Comparison of ENCODE assay signal across 10 cellular contexts in genomic region chr3:50503947-50504346, GRCh38. TPM values are rescaled to one million over a fixed set of nuclear protein-coding genes. Genes with fewer than 3 reads are reported as not detected.
DNase-seq lines count a peak whose midpoint lies in the region; ATAC-seq, FAIRE-seq and TF ChIP-seq lines count a peak whose summit lies in the region.
"Had no signal": no experiment of that assay in that cellular context is flagged by ENCODE, and none has a peak within 500 bp of the region (broad histone marks: within the 10 kb centered on the region; RNA-seq: fewer than 3 reads in every experiment).

No MANE protein-coding gene starts in this region.

- no peak overlapping the region for H3K27ac Mint-ChIP-seq in endodermal cell
- no peak overlapping the region for H3K27ac Mint-ChIP-seq in neural crest cell (ENCODE audit: unreplicated experiment)
- H3K27ac Mint-ChIP-seq: activated naive CD4-positive, alpha-beta T cell treated with anti-CD3 and anti-CD28 coated beads, Interleukin-2, amount 50 U/mL, for 72 hours had no signal

- H3K27me3 Mint-ChIP-seq in endodermal cell (ENCODE audit: insufficient read depth) (peaks cover 43% of the 10 kb centered on the region), neural crest cell (ENCODE audit: low read depth) (peaks cover 43% of the 10 kb centered on the region)

- H3K27me3 ChIP-seq in heart left ventricle, result peaks cover 0 to 23% (median 2%) of the 10 kb centered on the region in 9 donors
- peaks cover 27% of the 10 kb centered on the region for H3K27me3 ChIP-seq in endodermal cell (ENCODE audit: control insufficient read depth, insufficient read depth, low read length, poor library complexity, severe bottlenecking)
- no peaks in the 10 kb centered on the region for H3K27me3 ChIP-seq in vagina

- H3K9me3 Mint-ChIP-seq in endodermal cell (no peaks in the 10 kb centered on the region), neural crest cell (no peaks in the 10 kb centered on the region)
- H3K9me3 Mint-ChIP-seq: activated naive CD4-positive, alpha-beta T cell treated with anti-CD3 and anti-CD28 coated beads, Interleukin-2, amount 50 U/mL, for 72 hours had no signal

- ATAC-seq in heart left ventricle, result peak in 2 of 4 donors; percentile 16 to 21

- H3K9ac ChIP-seq in endodermal cell (ENCODE audit: extremely low read depth, low read length, poor library complexity, severe bottlenecking), result no peak overlapping the region

- peaks cover 0 to 17% (median 7%) of the 10 kb centered on the region in 12 donors for H3K4me1 ChIP-seq in heart left ventricle
- no peaks in the 10 kb centered on the region for H3K4me1 ChIP-seq in endodermal cell (ENCODE audit: control insufficient read depth, insufficient read depth, low read length)
- H3K4me1 ChIP-seq in vagina, result peaks cover 12% of the 10 kb centered on the region

- H3K4me3 Mint-ChIP-seq in endodermal cell (peak overlapping the region; percentile 61), neural crest cell (peak overlapping the region; percentile 75)

- H3K36me3 ChIP-seq in heart left ventricle, result no peaks in the 10 kb centered on the region
- no peaks in the 10 kb centered on the region for H3K36me3 ChIP-seq in endodermal cell (ENCODE audit: control insufficient read depth, insufficient read depth, low read length)
- H3K36me3 ChIP-seq in vagina, result no peaks in the 10 kb centered on the region

- H3K27ac ChIP-seq in heart left ventricle (peak overlapping the region in 10 of 12 donors; percentile 14 to 77 (median 51)), endodermal cell (ENCODE audit: low read depth, low read length) (no peak overlapping the region), vagina (peak overlapping the region; percentile 72)
- H3K27ac ChIP-seq: SK-N-MC had no signal

- H3K4me3 ChIP-seq in heart left ventricle (peak overlapping the region; percentile 10 to 82 (median 60)), endodermal cell (ENCODE audit: low read length) (no peak overlapping the region), vagina (peak overlapping the region; percentile 48 to 85)
- H3K4me3 ChIP-seq: SK-N-MC had no signal

- DNase-seq in heart left ventricle (no peak), cardiac septum (ENCODE audit: low spot score) (no peak), endodermal cell (no peak), neural crest cell (ENCODE audit: low read depth, low spot score) (peak; percentile 14), vagina (ENCODE audit: extremely low spot score in 2 of 2) (no peak), NCI-H446 treated with DMSO at 0.1 percent for 48 hours (lab: John Stamatoyannopoulos, UW) (no peak), D721Med (ENCODE audit: insufficient read length, low spot score) (no peak)
- no peak for DNase-seq in central memory CD4-positive, alpha-beta T cell

- H3K9me3 ChIP-seq in heart left ventricle, result no peaks in the 10 kb centered on the region
- no peaks in the 10 kb centered on the region for H3K9me3 ChIP-seq in endodermal cell (ENCODE audit: control insufficient read depth, low read length)
- H3K9me3 ChIP-seq in vagina, result no peaks in the 10 kb centered on the region

- TF ChIP-seq POLR2A in heart left ventricle (IDR thresholded peaks at IDR 0.05) (no peak), vagina (IDR thresholded peaks at IDR 0.05) (no peak)

- WGBS in heart left ventricle, 4 donors, result 33 to 48% (median 38%) methylated on average over 8 to 13 of the region's 13 CpGs
- 65% methylated on average over 11 to 13 of the region's 13 CpGs for WGBS in endodermal cell (ENCODE audit: insufficient coverage in 1 of 2, insufficient read length in 1 of 2), 2 experiments

- H3K36me3 Mint-ChIP-seq in endodermal cell (ENCODE audit: low read depth) (no peaks in the 10 kb centered on the region), neural crest cell (ENCODE audit: low read depth) (no peaks in the 10 kb centered on the region)
- H3K36me3 Mint-ChIP-seq: activated naive CD4-positive, alpha-beta T cell treated with anti-CD3 and anti-CD28 coated beads, Interleukin-2, amount 50 U/mL, for 72 hours had no signal

- intact Hi-C loops in heart left ventricle (cut with DNase I) (loop anchor here in 1 of 10 donors (5.0 kb wide), 1 partner anchor 67 kb away; no protein-coding TSS in a partner anchor), cardiac septum (cut with DNase I) (no loop called here), vagina (cut with DNase I) (no loop called here)

- H3K4me1 Mint-ChIP-seq in endodermal cell, result no peaks in the 10 kb centered on the region
- H3K4me1 Mint-ChIP-seq in neural crest cell, result peaks cover 6% of the 10 kb centered on the region

- TF ChIP-seq CTCF in heart left ventricle (IDR thresholded peaks at IDR 0.05), result no peak
- no peak for TF ChIP-seq CTCF in endodermal cell (conservative IDR thresholded peaks at IDR 0.05)
- no peak for TF ChIP-seq CTCF in neural crest cell (conservative IDR thresholded peaks at IDR 0.05)
- TF ChIP-seq CTCF in vagina (IDR thresholded peaks at IDR 0.05), result no peak
- no peak for TF ChIP-seq CTCF in D721Med (IDR thresholded peaks at IDR 0.05; ENCODE audit: insufficient read depth, missing control alignments)

- FAIRE-seq in D721Med (lab: Jason Lieb, UNC), result no peak

RNA-seq across cellular contexts. Expression of gene CACNA2D2, which starts 0.5 kb away (rescaled TPM):
- total RNA-seq in heart left ventricle (1 to 10 TPM in 8 of 9 donors, under 1 TPM in 1; 0.95 to 3.6 (median 2.7) TPM), cardiac septum (1.4 TPM), endodermal cell (10 to 100 TPM; 17.6 to 20.7 TPM), neural crest cell (8.7 and 9.3 TPM in 2 replicates), vagina (2.5 TPM)
- polyA plus RNA-seq in heart left ventricle, result 1 to 10 TPM in 1 of 2 donors, under 1 TPM in 1; 0.49 to 1.5 TPM
- polyA plus RNA-seq in endodermal cell (2013, experiment 1 of 2), result 16.2 TPM
- polyA plus RNA-seq in endodermal cell (2013, experiment 2 of 2), result 12.9 TPM
